In genomic region chr4:185730387-185730786, GRCh38 we compare ENCODE assay signal across 10 cellular contexts.
DNase-seq lines count a peak whose midpoint lies in the region; ATAC-seq, FAIRE-seq and TF ChIP-seq lines count a peak whose summit lies in the region.
"Had no signal": no experiment of that assay in that cellular context is flagged by ENCODE, and none has a peak within 500 bp of the region (broad histone marks: within the 10 kb centered on the region; RNA-seq: fewer than 3 reads in every experiment).

No MANE protein-coding gene starts in this region.

- intact Hi-C loops in kidney (cut with DNase I), result no loop called here

- no peak overlapping the region for H3K27ac ChIP-seq in kidney (ENCODE audit: low read depth in 2 of 2, low read length in 2 of 2)
- H3K27ac ChIP-seq: SK-N-MC had no signal

- peaks cover 8% of the 10 kb centered on the region for H3K36me3 Mint-ChIP-seq in chondrocyte (ENCODE audit: low read depth)
- no peaks in the 10 kb centered on the region for H3K36me3 Mint-ChIP-seq in stimulated activated effector memory CD8-positive, alpha-beta T cell treated with anti-CD3 and anti-CD28 coated beads, Interleukin-12 subunit alpha, Interleukin-12 subunit beta, amount 100 ng/mL, for 72 hours

- H3K4me3 Mint-ChIP-seq in chondrocyte (ENCODE audit: unreplicated experiment), result no peak overlapping the region
- H3K4me3 Mint-ChIP-seq in stimulated activated effector memory CD8-positive, alpha-beta T cell treated with anti-CD3 and anti-CD28 coated beads, Interleukin-12 subunit alpha, Interleukin-12 subunit beta, amount 100 ng/mL, for 72 hours, result no peak overlapping the region
- H3K4me3 Mint-ChIP-seq: B cell had no signal

- H3K36me3 ChIP-seq in kidney (ENCODE audit: control insufficient read depth in 1 of 2, insufficient read depth in 2 of 2, low read length in 2 of 2), result peaks cover 0 to 2% of the 10 kb centered on the region in 2 donors

- no peaks in the 10 kb centered on the region for H3K9me3 Mint-ChIP-seq in chondrocyte (ENCODE audit: low read depth)
- H3K9me3 Mint-ChIP-seq in stimulated activated effector memory CD8-positive, alpha-beta T cell treated with anti-CD3 and anti-CD28 coated beads, Interleukin-12 subunit alpha, Interleukin-12 subunit beta, amount 100 ng/mL, for 72 hours, result no peaks in the 10 kb centered on the region

- no peak overlapping the region for H3K9ac ChIP-seq in kidney (ENCODE audit: low read length in 2 of 2)

- peak; percentile 50 for DNase-seq in NK-92 treated with Interleukin-12 subunit alpha and Interleukin-12 subunit beta, amount 100 ng/mL, for 24 hours (lab: John Stamatoyannopoulos, UW)
- no peak for DNase-seq in NK-92 (lab: John Stamatoyannopoulos, UW; ENCODE audit: unreplicated experiment)
- DNase-seq in chondrocyte (ENCODE audit: low spot score), result no peak
- peak; percentile 64 for DNase-seq in skeletal muscle cell (ENCODE audit: low read depth)
- DNase-seq in kidney, result no peak
- no peak for DNase-seq in foreskin melanocyte
- no peak for DNase-seq in stimulated activated effector memory CD8-positive, alpha-beta T cell treated with anti-CD3 and anti-CD28 coated beads, Interleukin-12 subunit alpha, Interleukin-12 subunit beta, amount 100 ng/mL, for 72 hours (ENCODE audit: low spot score in 2 of 2)

- peak overlapping the region; percentile 93 for H3K27ac Mint-ChIP-seq in chondrocyte (ENCODE audit: unreplicated experiment)
- no peak overlapping the region for H3K27ac Mint-ChIP-seq in stimulated activated effector memory CD8-positive, alpha-beta T cell treated with anti-CD3 and anti-CD28 coated beads, Interleukin-12 subunit alpha, Interleukin-12 subunit beta, amount 100 ng/mL, for 72 hours
- H3K27ac Mint-ChIP-seq: B cell had no signal

- no peak for FAIRE-seq in kidney (lab: Jason Lieb, UNC)

- ATAC-seq in HG03520 (IDR thresholded peaks at IDR 0.05; ENCODE audit: unreplicated experiment), result peak; percentile 27
- ATAC-seq in stimulated activated effector memory CD8-positive, alpha-beta T cell treated with anti-CD3 and anti-CD28 coated beads, Interleukin-12 subunit alpha, Interleukin-12 subunit beta, amount 100 ng/mL, for 72 hours, result no peak

- H3K4me3 ChIP-seq in skeletal muscle cell (ENCODE audit: low read depth, low read length), result no peak overlapping the region
- H3K4me3 ChIP-seq in kidney (ENCODE audit: low read length in 2 of 2), result no peak overlapping the region
- H3K4me3 ChIP-seq: SK-N-MC had no signal

- no peaks in the 10 kb centered on the region for H3K9me3 ChIP-seq in kidney (ENCODE audit: control insufficient read depth in 1 of 2, low read length in 2 of 2)

- H3K4me1 ChIP-seq in kidney (ENCODE audit: control insufficient read depth in 1 of 2, insufficient read depth in 1 of 2, low read depth in 1 of 2, low read length in 2 of 2), result peaks cover 7 to 14% of the 10 kb centered on the region in 2 donors

- H3K27me3 Mint-ChIP-seq in chondrocyte (ENCODE audit: low read depth), result no peaks in the 10 kb centered on the region

- H3K4me1 Mint-ChIP-seq in chondrocyte (ENCODE audit: low read depth), result peaks cover 58% of the 10 kb centered on the region
- no peaks in the 10 kb centered on the region for H3K4me1 Mint-ChIP-seq in stimulated activated effector memory CD8-positive, alpha-beta T cell treated with anti-CD3 and anti-CD28 coated beads, Interleukin-12 subunit alpha, Interleukin-12 subunit beta, amount 100 ng/mL, for 72 hours

- TF ChIP-seq CTCF in chondrocyte (IDR thresholded peaks at IDR 0.05) (no peak), kidney (IDR thresholded peaks at IDR 0.05; ENCODE audit: borderline replicate concordance, extremely low read depth, insufficient read depth) (no peak)

Comparison
In these comparisons a context has a peak if more than half of its experiments do, and no peak if none do; other contexts are left out.
1. DNase-seq: peak in NK-92 treated with Interleukin-12 subunit alpha and Interleukin-12 subunit beta, amount 100 ng/mL, for 24 hours (single experiment) and skeletal muscle cell (single experiment); none in NK-92 (single experiment), chondrocyte (single experiment), kidney (single experiment), foreskin melanocyte (single experiment) and stimulated activated effector memory CD8-positive, alpha-beta T cell treated with anti-CD3 and anti-CD28 coated beads, Interleukin-12 subunit alpha, Interleukin-12 subunit beta, amount 100 ng/mL, for 72 hours (0 of 2).